Comparison of ENCODE assay signal across 9 cellular contexts in the genomic region with DNA sequence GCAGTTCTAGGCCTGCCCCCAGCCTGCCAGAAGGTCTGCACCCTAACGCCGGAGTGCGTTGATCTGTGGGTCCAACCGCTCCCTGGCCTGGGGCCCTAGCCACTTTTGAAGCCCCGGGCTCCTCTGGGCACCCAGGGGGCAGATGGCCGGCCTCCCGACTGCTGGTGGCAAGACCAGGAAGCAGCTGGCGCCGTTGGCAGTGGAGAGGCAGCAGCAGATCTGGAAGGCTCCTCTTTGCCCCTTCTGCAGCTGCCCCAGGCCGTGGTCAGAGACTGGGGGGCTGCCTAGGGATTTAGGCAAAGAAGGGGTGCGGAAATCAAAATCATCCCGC. TPM values are rescaled to one million over a fixed set of nuclear protein-coding genes. Genes with fewer than 3 reads are reported as not detected.
A peak's percentile ranks its signal among the peaks of the same experiment; 100 is the strongest.
DNase-seq lines count a peak whose midpoint lies in the region; ATAC-seq and TF ChIP-seq lines count a peak whose summit lies in the region.
"Had no signal": no experiment of that assay in that cellular context is flagged by ENCODE, and none has a peak within 500 bp of the region (broad histone marks: within the 10 kb centered on the region; RNA-seq: fewer than 3 reads in every experiment).

No MANE protein-coding gene starts in this region.

- no peak overlapping the region for H3K27ac ChIP-seq in thoracic aorta

- H3K4me1 ChIP-seq in thoracic aorta (ENCODE audit: control insufficient read depth in 1 of 2, low read depth in 2 of 2): peaks cover 31 to 47% of the 10 kb centered on the region in 2 donors

- H3K27ac Mint-ChIP-seq in activated CD4-positive, alpha-beta T cell treated with anti-CD3 and anti-CD28 coated beads, Interleukin-2, amount 10 ng/mL, durations not matched to agents 24 days and 14 days: no peak overlapping the region
- no peak overlapping the region for H3K27ac Mint-ChIP-seq in activated T-helper 2 cell treated with anti-CD3 and anti-CD28 coated beads, Interferon-gamma antibody, Interleukin-2, Interleukin-4, amounts not matched to agents 10 μg/mL and 5 μg/mL and 100 μg/mL, durations not matched to agents 14 hours and 24 hours and 36 hours

- no peak for TF ChIP-seq CTCF in thoracic aorta (IDR thresholded peaks at IDR 0.05)

- no peak for DNase-seq in activated CD4-positive, alpha-beta T cell treated with anti-CD3 and anti-CD28 coated beads, Interleukin-2, amount 10 ng/mL, durations not matched to agents 24 days and 14 days
- DNase-seq in activated CD4-positive, alpha-beta T cell treated with anti-CD3 and anti-CD28 coated beads, Interleukin-2, amount 50 U/mL, for 4 hours: no peak
- no peak for DNase-seq in activated T-helper 2 cell treated with anti-CD3 and anti-CD28 coated beads, Interferon-gamma antibody, Interleukin-2, Interleukin-4, amounts not matched to agents 10 μg/mL and 5 μg/mL and 100 μg/mL, durations not matched to agents 14 hours and 24 hours and 36 hours (ENCODE audit: low spot score)
- DNase-seq in left lobe of liver (ENCODE audit: low spot score) (peak; percentile 54), thoracic aorta (ENCODE audit: low spot score) (no peak), NCI-H345 treated with DMSO at 0.1 percent for 48 hours (lab: John Stamatoyannopoulos, UW; ENCODE audit: unreplicated experiment) (no peak), kidney glomerular epithelial cell (lab: John Stamatoyannopoulos, UW) (no peak)

- peak overlapping the region; percentile 89 for H3K4me3 Mint-ChIP-seq in activated CD4-positive, alpha-beta T cell treated with anti-CD3 and anti-CD28 coated beads, Interleukin-2, amount 10 ng/mL, durations not matched to agents 24 days and 14 days
- peak overlapping the region; percentile 70 for H3K4me3 Mint-ChIP-seq in activated T-helper 2 cell treated with anti-CD3 and anti-CD28 coated beads, Interferon-gamma antibody, Interleukin-2, Interleukin-4, amounts not matched to agents 10 μg/mL and 5 μg/mL and 100 μg/mL, durations not matched to agents 14 hours and 24 hours and 36 hours (ENCODE audit: low read depth)

- peak overlapping the region; percentile 82 for H3K4me3 ChIP-seq in thoracic aorta

- H3K9me3 ChIP-seq in thoracic aorta: no peaks in the 10 kb centered on the region

- no peaks in the 10 kb centered on the region for H3K9me3 Mint-ChIP-seq in activated CD4-positive, alpha-beta T cell treated with anti-CD3 and anti-CD28 coated beads, Interleukin-2, amount 10 ng/mL, durations not matched to agents 24 days and 14 days
- H3K9me3 Mint-ChIP-seq in activated T-helper 2 cell treated with anti-CD3 and anti-CD28 coated beads, Interferon-gamma antibody, Interleukin-2, Interleukin-4, amounts not matched to agents 10 μg/mL and 5 μg/mL and 100 μg/mL, durations not matched to agents 14 hours and 24 hours and 36 hours: no peaks in the 10 kb centered on the region

- H3K27me3 ChIP-seq in thoracic aorta (replicated peaks; ENCODE audit: insufficient read depth): no peaks in the 10 kb centered on the region

- intact Hi-C loops in activated CD4-positive, alpha-beta T cell treated with anti-CD3 and anti-CD28 coated beads, Interleukin-2, amount 10 ng/mL, durations not matched to agents 24 days and 14 days (cut with micrococcal nuclease): no loop called here
- intact Hi-C loops in activated T-helper 2 cell treated with anti-CD3 and anti-CD28 coated beads, Interferon-gamma antibody, Interleukin-2, Interleukin-4, amounts not matched to agents 10 μg/mL and 5 μg/mL and 100 μg/mL, durations not matched to agents 14 hours and 24 hours and 36 hours (cut with micrococcal nuclease): no loop called here

- H3K4me1 Mint-ChIP-seq in activated CD4-positive, alpha-beta T cell treated with anti-CD3 and anti-CD28 coated beads, Interleukin-2, amount 10 ng/mL, durations not matched to agents 24 days and 14 days: peaks cover 26% of the 10 kb centered on the region
- peaks cover 30% of the 10 kb centered on the region for H3K4me1 Mint-ChIP-seq in activated T-helper 2 cell treated with anti-CD3 and anti-CD28 coated beads, Interferon-gamma antibody, Interleukin-2, Interleukin-4, amounts not matched to agents 10 μg/mL and 5 μg/mL and 100 μg/mL, durations not matched to agents 14 hours and 24 hours and 36 hours (ENCODE audit: low read depth)

- peaks cover 18% of the 10 kb centered on the region for H3K36me3 ChIP-seq in thoracic aorta

- H3K27me3 Mint-ChIP-seq in activated CD4-positive, alpha-beta T cell treated with anti-CD3 and anti-CD28 coated beads, Interleukin-2, amount 10 ng/mL, durations not matched to agents 24 days and 14 days: peaks cover 13% of the 10 kb centered on the region
- H3K27me3 Mint-ChIP-seq in activated T-helper 2 cell treated with anti-CD3 and anti-CD28 coated beads, Interferon-gamma antibody, Interleukin-2, Interleukin-4, amounts not matched to agents 10 μg/mL and 5 μg/mL and 100 μg/mL, durations not matched to agents 14 hours and 24 hours and 36 hours (ENCODE audit: low read depth): peaks cover 14% of the 10 kb centered on the region

- peaks cover 29% of the 10 kb centered on the region for H3K36me3 Mint-ChIP-seq in activated CD4-positive, alpha-beta T cell treated with anti-CD3 and anti-CD28 coated beads, Interleukin-2, amount 10 ng/mL, durations not matched to agents 24 days and 14 days (ENCODE audit: low read depth)
- peaks cover 29% of the 10 kb centered on the region for H3K36me3 Mint-ChIP-seq in activated T-helper 2 cell treated with anti-CD3 and anti-CD28 coated beads, Interferon-gamma antibody, Interleukin-2, Interleukin-4, amounts not matched to agents 10 μg/mL and 5 μg/mL and 100 μg/mL, durations not matched to agents 14 hours and 24 hours and 36 hours (ENCODE audit: low read depth)

- ATAC-seq in left lobe of liver (peak; percentile 5), thoracic aorta (ENCODE audit: insufficient number of reproducible peaks, low FRiP score, low read depth) (no peak), HG03095 (IDR thresholded peaks at IDR 0.05; ENCODE audit: unreplicated experiment) (no peak)

RNA-seq across cellular contexts. Expression of a gene that starts 0.4 kb away (rescaled TPM):
- 10.6 and 12.4 TPM in 2 replicates for total RNA-seq in activated CD4-positive, alpha-beta T cell treated with anti-CD3 and anti-CD28 coated beads, Interleukin-2, amount 10 ng/mL, durations not matched to agents 24 days and 14 days
- total RNA-seq in activated T-helper 2 cell treated with anti-CD3 and anti-CD28 coated beads, Interferon-gamma antibody, Interleukin-2, Interleukin-4, amounts not matched to agents 10 μg/mL and 5 μg/mL and 100 μg/mL, durations not matched to agents 14 hours and 24 hours and 36 hours: 8.1 and 10.1 TPM in 2 replicates
- total RNA-seq in left lobe of liver (20.6 TPM), thoracic aorta (1 to 10 TPM; 1.5 to 2.3 TPM)
- total RNA-seq: HT-29 had no signal

RNA-seq across cellular contexts. Expression of a gene that starts 37.3 kb away (rescaled TPM):
- 265 and 268 TPM in 2 replicates for total RNA-seq in activated CD4-positive, alpha-beta T cell treated with anti-CD3 and anti-CD28 coated beads, Interleukin-2, amount 10 ng/mL, durations not matched to agents 24 days and 14 days
- total RNA-seq in activated T-helper 2 cell treated with anti-CD3 and anti-CD28 coated beads, Interferon-gamma antibody, Interleukin-2, Interleukin-4, amounts not matched to agents 10 μg/mL and 5 μg/mL and 100 μg/mL, durations not matched to agents 14 hours and 24 hours and 36 hours: 260 and 264 TPM in 2 replicates
- total RNA-seq in left lobe of liver: 105 TPM
- total RNA-seq in thoracic aorta: 100 to 1,000 TPM; 122 to 144 TPM

RNA-seq across cellular contexts. Expression of a gene that starts 37.5 kb away (rescaled TPM):
- total RNA-seq in activated CD4-positive, alpha-beta T cell treated with anti-CD3 and anti-CD28 coated beads, Interleukin-2, amount 10 ng/mL, durations not matched to agents 24 days and 14 days: 81.7 and 84.7 TPM in 2 replicates
- total RNA-seq in activated T-helper 2 cell treated with anti-CD3 and anti-CD28 coated beads, Interferon-gamma antibody, Interleukin-2, Interleukin-4, amounts not matched to agents 10 μg/mL and 5 μg/mL and 100 μg/mL, durations not matched to agents 14 hours and 24 hours and 36 hours: 72.8 and 78.3 TPM in 2 replicates
- total RNA-seq in left lobe of liver (176 TPM), thoracic aorta (10 to 100 TPM; 22.5 to 29.2 TPM)

RNA-seq across cellular contexts. Expression of a gene that starts 54.6 kb away (rescaled TPM):
- total RNA-seq in activated CD4-positive, alpha-beta T cell treated with anti-CD3 and anti-CD28 coated beads, Interleukin-2, amount 10 ng/mL, durations not matched to agents 24 days and 14 days: not detected in 2 replicates
- total RNA-seq in activated T-helper 2 cell treated with anti-CD3 and anti-CD28 coated beads, Interferon-gamma antibody, Interleukin-2, Interleukin-4, amounts not matched to agents 10 μg/mL and 5 μg/mL and 100 μg/mL, durations not matched to agents 14 hours and 24 hours and 36 hours: not detected in 2 replicates
- total RNA-seq in left lobe of liver (0.18 TPM), thoracic aorta (not detected)
- total RNA-seq: HT-29 had no signal
